Comparison of ENCODE assay signal across 36 cellular contexts in genomic region chr10:92418891-92419290, GRCh38.
"Had no signal": no experiment of that assay in that cellular context is flagged by ENCODE, and none has a peak within 500 bp of the region (broad histone marks: within the 10 kb centered on the region; RNA-seq: fewer than 3 reads in every experiment).

No MANE protein-coding gene starts in this region.

- H3K9me3 Mint-ChIP-seq: activated CD4-positive, alpha-beta T cell treated with anti-CD3 and anti-CD28 coated beads, Interleukin-2, amount 10 ng/mL, durations not matched to agents 24 days and 14 days; activated naive CD4-positive, alpha-beta T cell treated with anti-CD3 and anti-CD28 coated beads for 36 hours; central memory CD8-positive, alpha-beta T cell had no signal

- H3K27ac ChIP-seq: adrenal gland, body of pancreas, brain microvascular endothelial cell, breast epithelium, cardiac muscle cell, VCaP had no signal

- H3K4me1 Mint-ChIP-seq: activated T-helper 17 cell treated with anti-CD3 and anti-CD28 coated beads, Interleukin-2, amount 50 U/mL, for 72 hours; central memory CD8-positive, alpha-beta T cell had no signal

- H3K4me3 Mint-ChIP-seq: activated B cell treated with CpG ODN at 0.5 μM for 24 hours; activated CD4-positive, alpha-beta memory T cell treated with anti-CD3 and anti-CD28 coated beads for 36 hours; activated CD4-positive, alpha-beta T cell treated with anti-CD3 and anti-CD28 coated beads, Interleukin-2, amount 10 ng/mL, durations not matched to agents 24 days and 14 days; activated CD8-positive, alpha-beta T cell treated with anti-CD3 and anti-CD28 coated beads for 36 hours; activated naive CD4-positive, alpha-beta T cell treated with anti-CD3 and anti-CD28 coated beads for 36 hours; activated naive CD8-positive, alpha-beta T cell treated with anti-CD3 and anti-CD28 coated beads for 36 hours; activated T-cell treated with anti-CD3 and anti-CD28 coated beads, Interleukin-2, amount 50 U/mL, for 4 hours; activated T-cell treated with anti-CD3 and anti-CD28 coated beads, Interleukin-2, amount 50 U/mL, for 72 hours; activated T-helper 1 cell treated with anti-CD3 and anti-CD28 coated beads, Interleukin-12 subunit alpha, Interleukin-12 subunit beta, Interleukin-2, Interleukin-4 antibody, amounts not matched to agents 30 ng/mL and 10 ng/mL and 1 ng/mL, durations not matched to agents 14 hours and 24 hours and 36 hours; activated T-helper 17 cell treated with anti-CD3 and anti-CD28 coated beads, Interleukin-2, amount 50 U/mL, for 72 hours; central memory CD8-positive, alpha-beta T cell; T-helper 1 cell treated with Interleukin-12 subunit alpha and Interleukin-12 subunit beta and Interleukin-4 antibody, amounts not matched to agents 30 μg/mL and 1 μg/mL, for 36 hours; T-helper 2 cell treated with Interferon-gamma antibody and Interleukin-4, amounts not matched to agents 5 μg/mL and 100 μg/mL, for 36 hours had no signal

- H3K36me3 ChIP-seq: adrenal gland, brain microvascular endothelial cell, breast epithelium, cardiac muscle cell had no signal

- H3K4me3 ChIP-seq: adrenal gland, body of pancreas, breast epithelium, cardiac muscle cell had no signal

- DNase-seq: activated B cell treated with CpG ODN at 0.5 μM for 24 hours; activated CD4-positive, alpha-beta memory T cell treated with anti-CD3 and anti-CD28 coated beads for 36 hours; activated CD4-positive, alpha-beta T cell treated with anti-CD3 and anti-CD28 coated beads for 4 hours; activated CD4-positive, alpha-beta T cell treated with anti-CD3 and anti-CD28 coated beads, Interleukin-2, amount 10 ng/mL, durations not matched to agents 24 days and 14 days; activated CD4-positive, alpha-beta T cell treated with anti-CD3 and anti-CD28 coated beads, Interleukin-2, amount 50 U/mL, for 1 hour; activated CD4-positive, alpha-beta T cell treated with anti-CD3 and anti-CD28 coated beads, Interleukin-2, amount 50 U/mL, for 4 hours; activated CD4-positive, CD25-positive, alpha-beta regulatory T cell treated with anti-CD3 and anti-CD28 coated beads, Interleukin-2, amount 50 U/mL, for 72 hours; activated CD8-positive, alpha-beta memory T cell treated with anti-CD3 and anti-CD28 coated beads, Interleukin-2, amount 50 U/mL, for 4 hours; activated CD8-positive, alpha-beta T cell treated with anti-CD3 and anti-CD28 coated beads for 36 hours; activated effector memory CD4-positive, alpha-beta T cell treated with anti-CD3 and anti-CD28 coated beads, Interleukin-2, amount 50 U/mL, for 16 hours; activated gamma-delta T cell treated with Interleukin-2 at 50 U/mL for 16 hours; activated naive CD4-positive, alpha-beta T cell; activated naive CD4-positive, alpha-beta T cell treated with anti-CD3 and anti-CD28 coated beads for 36 hours; activated naive CD4-positive, alpha-beta T cell treated with anti-CD3 and anti-CD28 coated beads, Interleukin-2, amount 50 U/mL, for 16 hours; activated naive CD8-positive, alpha-beta T cell treated with anti-CD3 and anti-CD28 coated beads for 36 hours; activated T-cell treated with anti-CD3 and anti-CD28 coated beads for 4 hours; activated T-cell treated with anti-CD3 and anti-CD28 coated beads, Interleukin-2, amount 50 U/mL, for 1 hour; activated T-cell treated with anti-CD3 and anti-CD28 coated beads, Interleukin-2, amount 50 U/mL, for 4 hours; activated T-cell treated with anti-CD3 and anti-CD28 coated beads, Interleukin-2, amount 50 U/mL, for 72 hours; adrenal gland; amniotic stem cell; aorta; body of pancreas; brain microvascular endothelial cell; T-helper 1 cell; T-helper 2 cell; T-helper 9 cell had no signal

- H3K27me3 ChIP-seq: body of pancreas, brain microvascular endothelial cell had no signal

- ATAC-seq: activated CD8-positive, alpha-beta T cell treated with anti-CD3 and anti-CD28 coated beads for 36 hours; activated naive CD4-positive, alpha-beta T cell treated with anti-CD3 and anti-CD28 coated beads, Interleukin-2, amount 50 U/mL, for 72 hours; activated T-cell treated with anti-CD3 and anti-CD28 coated beads, Interleukin-2, amount 50 U/mL, for 4 hours; activated T-cell treated with anti-CD3 and anti-CD28 coated beads, Interleukin-2, amount 50 U/mL, for 72 hours; activated T-helper 17 cell treated with anti-CD3 and anti-CD28 coated beads, Interleukin-2, amount 50 U/mL, for 72 hours; body of pancreas had no signal

- H3K9me3 ChIP-seq: adrenal gland, body of pancreas had no signal

- H3K4me1 ChIP-seq: adrenal gland, body of pancreas, breast epithelium had no signal

- H3K27ac Mint-ChIP-seq: activated B cell treated with CpG ODN at 0.5 μM for 24 hours; activated CD4-positive, alpha-beta memory T cell treated with anti-CD3 and anti-CD28 coated beads for 36 hours; activated CD4-positive, alpha-beta T cell treated with anti-CD3 and anti-CD28 coated beads, Interleukin-2, amount 10 ng/mL, durations not matched to agents 24 days and 14 days; activated CD8-positive, alpha-beta T cell treated with anti-CD3 and anti-CD28 coated beads for 36 hours; activated naive CD4-positive, alpha-beta T cell treated with anti-CD3 and anti-CD28 coated beads for 36 hours; activated naive CD4-positive, alpha-beta T cell treated with anti-CD3 and anti-CD28 coated beads, Interleukin-2, amount 50 U/mL, for 72 hours; activated naive CD8-positive, alpha-beta T cell treated with anti-CD3 and anti-CD28 coated beads for 36 hours; activated T-cell treated with anti-CD3 and anti-CD28 coated beads, Interleukin-2, amount 50 U/mL, for 72 hours; activated T-helper 1 cell treated with anti-CD3 and anti-CD28 coated beads, Interleukin-12 subunit alpha, Interleukin-12 subunit beta, Interleukin-2, Interleukin-4 antibody, amounts not matched to agents 30 ng/mL and 10 ng/mL and 1 ng/mL, durations not matched to agents 14 hours and 24 hours and 36 hours; activated T-helper 17 cell treated with anti-CD3 and anti-CD28 coated beads, Interleukin-2, amount 50 U/mL, for 72 hours; T-helper 1 cell treated with Interleukin-12 subunit alpha and Interleukin-12 subunit beta and Interleukin-4 antibody, amounts not matched to agents 30 μg/mL and 1 μg/mL, for 36 hours; T-helper 2 cell treated with Interferon-gamma antibody and Interleukin-4, amounts not matched to agents 5 μg/mL and 100 μg/mL, for 36 hours had no signal
